ENCODE assay signal across 12 cellular contexts in the genomic region with DNA sequence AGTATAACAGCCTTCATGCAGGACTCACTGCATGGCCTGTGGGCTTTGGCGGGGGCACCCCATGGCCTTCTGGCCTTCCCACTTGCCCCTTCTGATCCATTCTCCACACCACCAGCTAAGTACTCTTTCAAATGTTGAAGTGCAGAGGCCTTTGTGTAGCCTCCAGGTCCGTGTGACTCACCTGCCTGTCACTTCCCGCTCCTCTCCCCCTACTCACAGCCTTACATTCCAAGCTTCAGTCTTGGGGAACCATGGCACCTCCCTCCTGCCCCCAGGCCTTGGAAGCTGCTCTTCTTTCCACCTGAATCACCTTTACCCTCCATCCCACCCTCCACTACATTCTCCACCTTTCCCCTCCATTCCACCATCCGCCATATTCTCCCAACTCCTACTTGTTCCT.
DNase-seq lines count a peak whose midpoint lies in the region; ATAC-seq and TF ChIP-seq lines count a peak whose summit lies in the region.
"Had no signal": no experiment of that assay in that cellular context is flagged by ENCODE, and none has a peak within 500 bp of the region (broad histone marks: within the 10 kb centered on the region; RNA-seq: fewer than 3 reads in every experiment).

No MANE protein-coding gene starts in this region.

- no peak for TF ChIP-seq CTCF in heart right ventricle (IDR thresholded peaks at IDR 0.05)
- no peak for TF ChIP-seq CTCF in ascending aorta (IDR thresholded peaks at IDR 0.05)

- H3K9me3 ChIP-seq in heart right ventricle (peaks cover 0 to 14% (median 0%) of the 10 kb centered on the region in 11 donors), ascending aorta (no peaks in the 10 kb centered on the region)
- H3K9me3 ChIP-seq: right lobe of liver had no signal

- ATAC-seq in heart right ventricle (peak in 3 of 8 donors; percentile 3 to 23 (median 7)), Right ventricle myocardium inferior (no peak)

- H3K9me3 Mint-ChIP-seq in activated CD4-positive, alpha-beta memory T cell treated with anti-CD3 and anti-CD28 coated beads for 36 hours, result peaks cover 9% of the 10 kb centered on the region

- H3K36me3 ChIP-seq in heart right ventricle, result peaks cover 0 to 31% (median 0%) of the 10 kb centered on the region in 9 donors
- no peaks in the 10 kb centered on the region for H3K36me3 ChIP-seq in ascending aorta

- H3K4me3 Mint-ChIP-seq in activated CD4-positive, alpha-beta memory T cell treated with anti-CD3 and anti-CD28 coated beads for 36 hours, result no peak overlapping the region

- H3K27ac ChIP-seq in heart right ventricle, result peak overlapping the region in 8 of 10 donors; percentile 5 to 73 (median 46)
- H3K27ac ChIP-seq in ascending aorta, result peak overlapping the region; percentile 22 to 29
- H3K27ac ChIP-seq: right lobe of liver had no signal

- no peak for DNase-seq in heart right ventricle
- no peak for DNase-seq in Right ventricle myocardium inferior (ENCODE audit: missing footprints)
- DNase-seq in ascending aorta (ENCODE audit: low spot score in 2 of 2), result no peak
- peak; percentile 66 for DNase-seq in iris pigment epithelial cell (ENCODE audit: low read depth)
- no peak for DNase-seq in medulla oblongata (ENCODE audit: extremely low spot score)
- no peak for DNase-seq in activated CD4-positive, alpha-beta memory T cell treated with anti-CD3 and anti-CD28 coated beads for 36 hours
- no peak for DNase-seq in NCI-H526 treated with DMSO at 0.1 percent for 48 hours (lab: John Stamatoyannopoulos, UW)
- no peak for DNase-seq in NCI-H2029 treated with DMSO at 0.1 percent for 48 hours (lab: John Stamatoyannopoulos, UW)
- DNase-seq: activated naive CD4-positive, alpha-beta T cell; NCI-H1105 treated with DMSO at 0.1 percent for 48 hours; right lobe of liver had no signal

- H3K27me3 Mint-ChIP-seq in activated CD4-positive, alpha-beta memory T cell treated with anti-CD3 and anti-CD28 coated beads for 36 hours, result no peaks in the 10 kb centered on the region

- CTCF ChIA-PET in activated CD4-positive, alpha-beta memory T cell treated with anti-CD3 and anti-CD28 coated beads for 36 hours (lab: Charles Lee), result interaction anchor here (0.6 to 1.1 kb wide), 2 partner anchors 29 to 584 kb away, joined by 4 to 5 read pairs; no protein-coding TSS in a partner anchor

- POLR2A ChIA-PET in activated CD4-positive, alpha-beta memory T cell treated with anti-CD3 and anti-CD28 coated beads for 36 hours (lab: Charles Lee), result no interaction called here

- intact Hi-C loops in heart right ventricle (cut with DNase I) (loop anchor here in 1 of 10 donors (5.0 kb wide), 1 partner anchor 36 kb away; no protein-coding TSS in a partner anchor), Right ventricle myocardium inferior (cut with DNase I) (no loop called here), ascending aorta (cut with DNase I) (no loop called here)
- intact Hi-C loops in activated CD4-positive, alpha-beta memory T cell treated with anti-CD3 and anti-CD28 coated beads for 36 hours (cut with micrococcal nuclease), result no loop called here

- no peak overlapping the region for H3K27ac Mint-ChIP-seq in activated CD4-positive, alpha-beta memory T cell treated with anti-CD3 and anti-CD28 coated beads for 36 hours

- no peak overlapping the region for H3K4me3 ChIP-seq in heart right ventricle
- H3K4me3 ChIP-seq in ascending aorta, result no peak overlapping the region
- H3K4me3 ChIP-seq: lung, right lobe of liver had no signal

- H3K27me3 ChIP-seq in heart right ventricle (no peaks in the 10 kb centered on the region), ascending aorta (no peaks in the 10 kb centered on the region)
- H3K27me3 ChIP-seq: right lobe of liver had no signal

- H3K36me3 Mint-ChIP-seq in activated CD4-positive, alpha-beta memory T cell treated with anti-CD3 and anti-CD28 coated beads for 36 hours, result peaks cover 62% of the 10 kb centered on the region

- 93% methylated on average over 4 of the region's 4 CpGs for WGBS in heart right ventricle, 2 donors

- H3K4me1 Mint-ChIP-seq in activated CD4-positive, alpha-beta memory T cell treated with anti-CD3 and anti-CD28 coated beads for 36 hours (ENCODE audit: low read depth), result peaks cover 7% of the 10 kb centered on the region

- H3K4me1 ChIP-seq in heart right ventricle (peaks cover 0 to 24% (median 16%) of the 10 kb centered on the region in 9 donors), ascending aorta (no peaks in the 10 kb centered on the region)
- H3K4me1 ChIP-seq: right lobe of liver had no signal
